In the genomic region with DNA sequence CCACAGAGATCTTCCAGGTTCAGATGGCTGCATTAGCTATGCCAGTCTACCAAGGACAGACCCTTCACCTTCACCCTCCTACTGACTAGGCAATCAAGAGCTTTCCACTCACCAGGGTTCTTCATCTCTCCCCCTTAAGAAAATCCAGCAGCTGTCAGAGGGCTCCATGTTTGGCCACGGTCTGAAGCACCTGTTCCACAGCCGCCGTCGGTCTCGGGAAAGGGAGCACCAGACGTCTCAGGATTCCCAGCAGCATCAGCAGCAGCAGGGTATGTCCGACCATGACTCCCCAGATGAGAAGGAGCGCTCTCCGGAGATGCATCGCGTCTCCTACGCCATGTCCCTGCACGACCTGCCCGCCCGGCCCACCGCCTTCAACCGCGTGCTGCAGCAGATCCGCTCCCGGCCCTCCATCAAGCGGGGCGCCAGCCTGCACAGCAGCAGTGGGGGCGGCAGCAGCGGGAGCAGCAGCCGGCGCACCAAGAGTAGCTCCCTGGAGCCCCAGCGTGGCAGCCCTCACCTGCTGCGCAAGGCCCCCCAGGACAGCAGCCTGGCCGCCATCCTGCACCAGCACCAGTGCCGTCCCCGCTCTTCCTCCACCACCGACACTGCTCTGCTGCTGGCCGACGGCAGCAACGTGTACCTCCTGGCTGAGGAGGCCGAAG, we compare ENCODE assay signal across 21 cellular contexts.
DNase-seq lines count a peak whose midpoint lies in the region; ATAC-seq and TF ChIP-seq lines count a peak whose summit lies in the region.
"Had no signal": no experiment of that assay in that cellular context is flagged by ENCODE, and none has a peak within 500 bp of the region (broad histone marks: within the 10 kb centered on the region; RNA-seq: fewer than 3 reads in every experiment).

No MANE protein-coding gene starts in this region.

- peaks cover 43% of the 10 kb centered on the region for H3K4me1 Mint-ChIP-seq in activated T-cell treated with anti-CD3 and anti-CD28 coated beads, Interleukin-2, amount 50 U/mL, for 24 hours (ENCODE audit: low read depth)
- H3K4me1 Mint-ChIP-seq in nephron: peaks cover 58% of the 10 kb centered on the region

- H3K27me3 Mint-ChIP-seq in activated T-cell treated with anti-CD3 and anti-CD28 coated beads, Interleukin-2, amount 50 U/mL, for 24 hours: no peaks in the 10 kb centered on the region
- H3K27me3 Mint-ChIP-seq in nephron (ENCODE audit: low read depth): no peaks in the 10 kb centered on the region

- H3K4me3 Mint-ChIP-seq in activated T-cell treated with anti-CD3 and anti-CD28 coated beads, Interleukin-2, amount 50 U/mL, for 24 hours: no peak overlapping the region
- H3K4me3 Mint-ChIP-seq in nephron: peak overlapping the region in 2 of 3 experiments; percentile 78 to 89
- H3K4me3 Mint-ChIP-seq: CD4-positive, CD25-positive, alpha-beta regulatory T cell had no signal

- ATAC-seq in GM18870 (IDR thresholded peaks at IDR 0.05; ENCODE audit: unreplicated experiment): no peak
- no peak for ATAC-seq in HG03135 (IDR thresholded peaks at IDR 0.05; ENCODE audit: unreplicated experiment)
- ATAC-seq in GM21381 (IDR thresholded peaks at IDR 0.05; ENCODE audit: unreplicated experiment): no peak
- ATAC-seq: HepG2 had no signal

- peaks cover 8% of the 10 kb centered on the region for H3K36me3 Mint-ChIP-seq in activated T-cell treated with anti-CD3 and anti-CD28 coated beads, Interleukin-2, amount 50 U/mL, for 24 hours (ENCODE audit: low read depth)
- H3K36me3 Mint-ChIP-seq in nephron (ENCODE audit: low read depth): peaks cover 6% of the 10 kb centered on the region
- H3K36me3 Mint-ChIP-seq: CD4-positive, CD25-positive, alpha-beta regulatory T cell had no signal

- no peak overlapping the region for H3K27ac Mint-ChIP-seq in activated T-cell treated with anti-CD3 and anti-CD28 coated beads, Interleukin-2, amount 50 U/mL, for 24 hours
- H3K27ac Mint-ChIP-seq in nephron: peak overlapping the region in 2 of 3 experiments; percentile 62 to 74
- H3K27ac Mint-ChIP-seq: CD4-positive, CD25-positive, alpha-beta regulatory T cell had no signal

- TF ChIP-seq CTCF in coronary artery (IDR thresholded peaks at IDR 0.05) (no peak), nephron (IDR thresholded peaks at IDR 0.05; ENCODE audit: unreplicated experiment in 3 of 3) (no peak)

- H3K4me3 ChIP-seq in coronary artery: no peak overlapping the region

- DNase-seq in activated T-cell treated with anti-CD3 and anti-CD28 coated beads, Interleukin-2, amount 50 U/mL, for 24 hours: peak; percentile 20
- no peak for DNase-seq in activated T-cell treated with anti-CD3 and anti-CD28 coated beads for 4 hours
- DNase-seq in coronary artery (ENCODE audit: low spot score): peak; percentile 41
- DNase-seq in substantia nigra (lab: John Stamatoyannopoulos, UW): no peak
- DNase-seq: BE2C; CD4-positive, CD25-positive, alpha-beta regulatory T cell; COR-L47; DMS 273 treated with DMSO at 0.1 percent for 48 hours; KG1; NCI-H1694 treated with DMSO at 0.1 percent for 48 hours; NCI-H2107; NCI-H510A; NCI-H748 treated with DMSO at 0.1 percent for 48 hours; NK-92 treated with Interleukin-12 subunit alpha and Interleukin-12 subunit beta, amount 100 ng/mL, for 24 hours; OCI-M1; SHP77 treated with DMSO at 0.1 percent for 48 hours had no signal

- no peaks in the 10 kb centered on the region for H3K9me3 Mint-ChIP-seq in activated T-cell treated with anti-CD3 and anti-CD28 coated beads, Interleukin-2, amount 50 U/mL, for 24 hours
- H3K9me3 Mint-ChIP-seq in nephron: no peaks in the 10 kb centered on the region
- H3K9me3 Mint-ChIP-seq: CD4-positive, CD25-positive, alpha-beta regulatory T cell had no signal

- no peak overlapping the region for H3K27ac ChIP-seq in coronary artery
- H3K27ac ChIP-seq in substantia nigra (ENCODE audit: low read depth, low read length, poor library complexity, severe bottlenecking): peak overlapping the region; percentile 96

Comparison
In these comparisons a context has a peak if more than half of its experiments do, and no peak if none do; other contexts are left out.
1. DNase-seq: peak in activated T-cell treated with anti-CD3 and anti-CD28 coated beads, Interleukin-2, amount 50 U/mL, for 24 hours (single experiment) and coronary artery (single experiment); none in activated T-cell treated with anti-CD3 and anti-CD28 coated beads for 4 hours (single experiment) and substantia nigra (0 of 49).